ENCODE assay signal across 10 cellular contexts in the genomic region with DNA sequence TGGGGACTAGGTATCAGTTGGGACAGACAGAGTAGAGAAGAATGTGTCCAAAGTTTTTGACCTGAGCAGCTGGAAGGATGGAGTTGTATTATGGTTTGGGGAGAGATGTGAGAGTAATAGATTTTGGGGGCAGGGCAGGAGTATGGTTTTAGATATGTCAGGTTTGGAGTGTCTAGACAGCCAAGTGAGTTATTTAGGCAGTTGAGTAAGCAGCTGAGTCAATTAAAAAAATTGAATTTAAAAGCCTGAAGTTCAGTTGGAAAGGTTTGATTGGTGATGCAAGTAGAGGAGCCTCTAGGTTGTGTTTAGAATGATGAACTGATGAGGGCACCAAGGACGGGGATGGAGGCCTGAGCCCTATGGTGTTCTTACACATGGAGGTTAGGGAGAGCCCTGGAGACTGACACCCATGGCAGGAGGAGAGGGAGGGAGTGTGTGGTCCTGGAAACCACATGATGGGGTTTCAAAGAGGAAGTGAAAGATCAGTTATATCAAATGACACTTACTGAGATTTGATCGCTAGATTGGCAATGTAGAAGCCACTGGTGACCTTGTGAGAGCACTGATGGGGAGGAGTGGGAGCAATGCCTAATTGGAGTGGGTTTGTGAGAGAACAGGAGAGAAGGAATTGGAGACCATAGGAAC. TPM values are rescaled to one million over a fixed set of nuclear protein-coding genes. Genes with fewer than 3 reads are reported as not detected.
DNase-seq lines count a peak whose midpoint lies in the region; ATAC-seq and TF ChIP-seq lines count a peak whose summit lies in the region.
"Had no signal": no experiment of that assay in that cellular context is flagged by ENCODE, and none has a peak within 500 bp of the region (broad histone marks: within the 10 kb centered on the region; RNA-seq: fewer than 3 reads in every experiment).

No MANE protein-coding gene starts in this region.

- no peaks in the 10 kb centered on the region for H3K79me1 ChIP-seq in trophoblast cell (ENCODE audit: low read length)

- POLR2A ChIA-PET in SK-N-SH (lab: Yijun Ruan, JAX) (no interaction called here), activated B cell treated with CpG ODN at 0.5 μM for 24 hours (lab: Charles Lee) (interaction anchor here (0.7 kb wide), 1 partner anchor 1509 kb away, joined by 3 read pairs; no protein-coding TSS in a partner anchor)

- H3K4me3 ChIP-seq in SK-N-SH (ENCODE audit: low read depth in 2 of 2, low read length in 1 of 2): no peak overlapping the region
- H3K4me3 ChIP-seq in trophoblast cell (ENCODE audit: low read depth, low read length): no peak overlapping the region

- no peak overlapping the region for H2AFZ ChIP-seq in SK-N-SH (ENCODE audit: low read depth)
- H2AFZ ChIP-seq in trophoblast cell (ENCODE audit: insufficient read depth, low read length, poor library complexity): no peak overlapping the region

- H3F3A ChIP-seq in SK-N-SH (replicated peaks; ENCODE audit: insufficient read depth): peaks cover 43% of the 10 kb centered on the region

- H3K14ac ChIP-seq in trophoblast cell (ENCODE audit: low read length): peak overlapping the region; percentile 25

- H3K36me3 ChIP-seq in SK-N-SH (replicated peaks in 1 of 2; ENCODE audit: control insufficient read depth in 1 of 2, insufficient read depth in 2 of 2, low read length in 1 of 2) (no peaks in the 10 kb centered on the region), trophoblast cell (ENCODE audit: control insufficient read depth in 1 of 2, insufficient read depth in 2 of 2, low read length in 2 of 2) (peaks cover 0 to 2% of the 10 kb centered on the region in 2 experiments)
- H3K36me3 ChIP-seq: neutrophil had no signal

- no peak for TF ChIP-seq EP300 in SK-N-SH (IDR thresholded peaks at IDR 0.05; ENCODE audit: borderline replicate concordance in 1 of 2, low read depth in 1 of 2, low read length in 1 of 2)

- no peak for DNase-seq in SK-N-SH
- DNase-seq in activated B cell treated with CpG ODN at 0.5 μM for 24 hours: no peak
- DNase-seq in trophoblast cell: no peak
- DNase-seq in NCI-H69 (lab: John Stamatoyannopoulos, UW): no peak
- DNase-seq in NK-92 treated with Interleukin-12 subunit alpha and Interleukin-12 subunit beta, amount 100 ng/mL, for 24 hours (lab: John Stamatoyannopoulos, UW): no peak
- no peak for DNase-seq in NCI-H187 (lab: John Stamatoyannopoulos, UW)

- H2BK5ac ChIP-seq in trophoblast cell (ENCODE audit: low read depth, low read length, poor library complexity): no peak overlapping the region

- 97% methylated on average over 2 of the region's 2 CpGs for WGBS in SK-N-SH (ENCODE audit: low lambda C conversion rate)
- WGBS in trophoblast cell (ENCODE audit: extremely low coverage, insufficient coverage, insufficient read length): no CpG with 5 or more reads among the region's 2 CpGs

- no peak overlapping the region for H2BK12ac ChIP-seq in trophoblast cell (ENCODE audit: low read length)

- CTCF ChIA-PET in SK-N-SH (lab: Yijun Ruan, JAX) (interaction anchor here (1.3 to 3.9 kb wide), 4 partner anchors 10 to 29 kb away, joined by 3 to 17 read pairs (median 4); no protein-coding TSS in a partner anchor), activated B cell treated with CpG ODN at 0.5 μM for 24 hours (lab: Charles Lee) (interaction anchor here (4.8 kb wide), 1 partner anchor 24 kb away, joined by 23 read pairs; no protein-coding TSS in a partner anchor)

- no peaks in the 10 kb centered on the region for H3K9me3 ChIP-seq in SK-N-SH
- no peaks in the 10 kb centered on the region for H3K9me3 ChIP-seq in trophoblast cell (ENCODE audit: insufficient read depth, low read depth, low read length)
- H3K9me3 ChIP-seq: neutrophil had no signal

- H2BK120ac ChIP-seq in trophoblast cell (ENCODE audit: insufficient read depth, low read length, poor library complexity): no peak overlapping the region

- H3K4me2 ChIP-seq in SK-N-SH (peak overlapping the region; percentile 79), trophoblast cell (ENCODE audit: low read length) (no peak overlapping the region)

- H4K12ac ChIP-seq in trophoblast cell (ENCODE audit: low read depth, low read length): no peak overlapping the region

- intact Hi-C loops in activated B cell treated with CpG ODN at 0.5 μM for 24 hours (cut with micrococcal nuclease): loop anchor here (1.0 kb wide), 1 partner anchor 9 kb away; no protein-coding TSS in a partner anchor

- peak overlapping the region in 1 of 2 experiments; percentile 85; a peak in 2 of 4 replicates for H3K27ac ChIP-seq in SK-N-SH (ENCODE audit: low read depth in 2 of 2, low read length in 1 of 2)
- H3K27ac ChIP-seq in trophoblast cell (ENCODE audit: low read depth, low read length): no peak overlapping the region
- H3K27ac ChIP-seq: 22Rv1, neutrophil had no signal

- H3K18ac ChIP-seq in trophoblast cell (ENCODE audit: low read length): no peak overlapping the region

- H3K4me1 ChIP-seq in SK-N-SH (ENCODE audit: control insufficient read depth in 1 of 2, insufficient read depth in 2 of 2, low read depth in 1 of 2, low read length in 1 of 2) (peaks cover 0 to 58% of the 10 kb centered on the region in 2 experiments; a peak in 3 of 4 replicates), trophoblast cell (ENCODE audit: control insufficient read depth in 1 of 2, insufficient read depth in 2 of 2, low read length in 2 of 2) (peaks cover 0 to 18% of the 10 kb centered on the region in 2 experiments)

- H3K9ac ChIP-seq in SK-N-SH: no peak overlapping the region
- H3K9ac ChIP-seq in trophoblast cell (ENCODE audit: low read length): no peak overlapping the region

- H3K23ac ChIP-seq in trophoblast cell (ENCODE audit: low read length): no peak overlapping the region

- ATAC-seq in SK-N-SH treated with all-trans-retinoic acid at 6 μM for 48 hours: no peak
- ATAC-seq in HG03103 (IDR thresholded peaks at IDR 0.05; ENCODE audit: low read depth, unreplicated experiment): peak; percentile 66
- peak; percentile 80 for ATAC-seq in activated B cell treated with CpG ODN at 0.5 μM for 24 hours (ENCODE audit: low read depth)

- H3K27me3 Mint-ChIP-seq in activated B cell treated with CpG ODN at 0.5 μM for 24 hours: peaks cover 11% of the 10 kb centered on the region

- no peak for TF ChIP-seq CTCF in SK-N-SH (IDR thresholded peaks at IDR 0.05)
- no peak for TF ChIP-seq CTCF in activated B cell treated with CpG ODN at 0.5 μM for 24 hours (IDR thresholded peaks at IDR 0.05)

- H3K79me2 ChIP-seq in SK-N-SH (ENCODE audit: insufficient read depth) (peaks cover 89% of the 10 kb centered on the region), trophoblast cell (ENCODE audit: control insufficient read depth, insufficient read depth, low read length, poor library complexity) (no peaks in the 10 kb centered on the region)

- no peaks in the 10 kb centered on the region for H3K27me3 ChIP-seq in SK-N-SH (ENCODE audit: insufficient read depth)
- H3K27me3 ChIP-seq in trophoblast cell (ENCODE audit: insufficient read depth, low read length): no peaks in the 10 kb centered on the region
- H3K27me3 ChIP-seq: neutrophil had no signal

- no peak overlapping the region for H3K4me3 Mint-ChIP-seq in activated B cell treated with CpG ODN at 0.5 μM for 24 hours

- H3K27ac Mint-ChIP-seq in activated B cell treated with CpG ODN at 0.5 μM for 24 hours: no peak overlapping the region

- no peaks in the 10 kb centered on the region for H3K9me3 Mint-ChIP-seq in activated B cell treated with CpG ODN at 0.5 μM for 24 hours

- H3K9me2 ChIP-seq in SK-N-SH: no peaks in the 10 kb centered on the region

- TF ChIP-seq RAD21 in SK-N-SH (IDR thresholded peaks at IDR 0.05; ENCODE audit: low read length): no peak

- no peak overlapping the region for H2AK5ac ChIP-seq in trophoblast cell (ENCODE audit: low read length)

- H3K4ac ChIP-seq in trophoblast cell (ENCODE audit: low read depth, low read length): peak overlapping the region; percentile 49

- peaks cover 4% of the 10 kb centered on the region; the same call in 1 of the 2 replicates for H4K20me1 ChIP-seq in SK-N-SH (ENCODE audit: insufficient read depth)

- H3K4me1 Mint-ChIP-seq in activated B cell treated with CpG ODN at 0.5 μM for 24 hours: peaks cover 7% of the 10 kb centered on the region

- H3K36me3 Mint-ChIP-seq in activated B cell treated with CpG ODN at 0.5 μM for 24 hours (ENCODE audit: low read depth): no peaks in the 10 kb centered on the region

- H4K8ac ChIP-seq in trophoblast cell (ENCODE audit: low read depth, low read length): no peak overlapping the region

- H4K91ac ChIP-seq in trophoblast cell (ENCODE audit: low read depth, low read length): peak overlapping the region; percentile 2

TF ChIP-seq in SK-N-SH, 30 proteins besides CTCF, POLR2A, EP300 and RAD21 (continues in another document):
- TF ChIP-seq EZH2phosphoT487 (IDR thresholded peaks at IDR 0.05; ENCODE audit: borderline replicate concordance, low read depth): no peak
- no peak for TF ChIP-seq MXI1 (IDR thresholded peaks at IDR 0.05; ENCODE audit: low read depth, low read length)
- TF ChIP-seq SMC3 (IDR thresholded peaks at IDR 0.05; ENCODE audit: low read depth, low read length): no peak
- TF ChIP-seq, protein P1, sequence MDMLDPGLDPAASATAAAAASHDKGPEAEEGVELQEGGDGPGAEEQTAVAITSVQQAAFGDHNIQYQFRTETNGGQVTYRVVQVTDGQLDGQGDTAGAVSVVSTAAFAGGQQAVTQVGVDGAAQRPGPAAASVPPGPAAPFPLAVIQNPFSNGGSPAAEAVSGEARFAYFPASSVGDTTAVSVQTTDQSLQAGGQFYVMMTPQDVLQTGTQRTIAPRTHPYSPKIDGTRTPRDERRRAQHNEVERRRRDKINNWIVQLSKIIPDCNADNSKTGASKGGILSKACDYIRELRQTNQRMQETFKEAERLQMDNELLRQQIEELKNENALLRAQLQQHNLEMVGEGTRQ (IDR thresholded peaks at IDR 0.05; ENCODE audit: borderline replicate concordance, low read depth, low read length): no peak

RNA-seq across cellular contexts. Expression of gene ITGA6, which starts 10.2 kb away (rescaled TPM):
- 25.9 and 26.0 TPM in 2 replicates for polyA plus RNA-seq in SK-N-SH (2012; rRNA removed)
- polyA plus RNA-seq in SK-N-SH (2012; cell fraction: cytosol; rRNA removed): 32.9 and 33.9 TPM in 2 replicates
- 21.2 and 45.3 TPM in 2 replicates for polyA plus RNA-seq in SK-N-SH (2012; cell fraction: nucleus; rRNA removed)
- 0.31 and 0.42 TPM in 2 replicates for total RNA-seq in activated B cell treated with CpG ODN at 0.5 μM for 24 hours
- polyA plus RNA-seq in trophoblast cell (2013): 26.5 and 28.2 TPM in 2 replicates
